ENCODE assay signal across 9 cellular contexts in the genomic region with DNA sequence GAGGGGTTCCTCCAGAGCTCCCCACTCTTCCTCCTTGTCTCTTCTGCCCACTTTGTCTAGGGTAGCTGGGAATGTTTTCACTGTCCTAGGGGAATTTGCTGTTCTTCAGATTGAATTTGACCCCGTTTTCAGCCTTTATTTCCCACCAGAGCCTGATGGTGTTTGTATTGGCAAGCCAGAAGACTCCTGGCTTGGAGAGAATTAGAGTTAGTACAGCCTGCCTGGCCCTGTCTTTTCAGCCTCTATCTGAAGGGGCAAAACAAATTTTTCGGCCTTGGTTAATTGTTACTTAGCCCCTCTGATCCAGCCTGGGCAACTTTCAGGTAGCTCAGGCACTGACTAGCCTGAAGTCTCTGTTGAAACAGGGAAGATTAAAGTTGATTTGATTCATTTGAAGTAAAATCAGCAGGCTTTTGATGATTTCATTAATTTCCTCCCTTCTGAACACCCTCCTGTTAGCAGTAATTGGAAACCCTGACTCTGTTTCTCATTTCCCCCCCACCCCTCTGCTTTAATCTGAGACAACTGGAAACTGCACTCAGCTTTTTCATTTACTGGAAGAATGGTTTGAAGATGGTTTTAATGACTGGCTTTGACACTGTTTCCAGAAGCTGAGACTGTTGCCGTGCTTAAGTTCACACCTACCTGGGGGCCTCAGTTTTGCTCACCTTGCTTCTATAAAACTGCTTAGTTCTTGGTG.
DNase-seq lines count a peak whose midpoint lies in the region; ATAC-seq, FAIRE-seq and TF ChIP-seq lines count a peak whose summit lies in the region.
"Had no signal": no experiment of that assay in that cellular context is flagged by ENCODE, and none has a peak within 500 bp of the region (broad histone marks: within the 10 kb centered on the region; RNA-seq: fewer than 3 reads in every experiment).

No MANE protein-coding gene starts in this region.

- WGBS in mammary epithelial cell (ENCODE audit: low coverage, missing lambda C conversion rate): 100% methylated on average over 3 of the region's 3 CpGs

- H3K4me3 ChIP-seq in breast epithelium (no peak overlapping the region), mammary epithelial cell (replicated peaks in 1 of 3; ENCODE audit: insufficient read depth in 1 of 3, low read depth in 2 of 3, low read length in 3 of 3) (no peak overlapping the region), osteoblast (ENCODE audit: insufficient read depth, low read length) (no peak overlapping the region)

- H3K27ac ChIP-seq in breast epithelium (peak overlapping the region; percentile 75 to 79), mammary epithelial cell (ENCODE audit: insufficient read depth, low read depth, low read length) (no peak overlapping the region), osteoblast (ENCODE audit: low read depth, low read length) (no peak overlapping the region)

- dilution Hi-C loops in mammary epithelial cell (cut with HindIII; ENCODE audit: low sequenced_read_pairs): no loop called here

- H4K20me1 ChIP-seq in mammary epithelial cell (ENCODE audit: insufficient read depth, low read length) (no peaks in the 10 kb centered on the region), osteoblast (ENCODE audit: insufficient read depth, low read length) (peaks cover 52% of the 10 kb centered on the region)

- CTCF ChIA-PET in mammary epithelial cell (lab: Charles Lee; ENCODE audit: low non-redundant PET): no interaction called here

- H3K4me1 ChIP-seq in breast epithelium (peaks cover 13 to 23% of the 10 kb centered on the region in 2 donors), mammary epithelial cell (ENCODE audit: insufficient read depth, low read length) (no peaks in the 10 kb centered on the region), osteoblast (ENCODE audit: insufficient read depth, low read length) (peaks cover 19% of the 10 kb centered on the region)

- H3K9ac ChIP-seq in mammary epithelial cell (ENCODE audit: insufficient read depth, low read length): no peak overlapping the region

- in situ Hi-C loops in mammary epithelial cell (cut with MboI; ENCODE audit: low sequenced_read_pairs in 2 of 2): no loop called here

- H3K27me3 ChIP-seq in breast epithelium (no peaks in the 10 kb centered on the region), mammary epithelial cell (ENCODE audit: insufficient read depth, low read length) (no peaks in the 10 kb centered on the region), osteoblast (ENCODE audit: insufficient read depth, low read length) (no peaks in the 10 kb centered on the region)

- peaks cover 11% of the 10 kb centered on the region for H3K36me3 Mint-ChIP-seq in central memory CD8-positive, alpha-beta T cell (ENCODE audit: insufficient read depth)

- ATAC-seq in central memory CD8-positive, alpha-beta T cell (replicated peaks; ENCODE audit: extremely low read depth, poor library complexity, severe bottlenecking): no peak
- ATAC-seq in GM18511 (IDR thresholded peaks at IDR 0.05; ENCODE audit: unreplicated experiment): no peak

- peak overlapping the region; percentile 17 for H3K4me3 Mint-ChIP-seq in central memory CD8-positive, alpha-beta T cell

- H3K4me2 ChIP-seq in mammary epithelial cell (ENCODE audit: insufficient read depth, low read depth, low read length) (no peak overlapping the region), osteoblast (ENCODE audit: insufficient read depth, low read length) (no peak overlapping the region)

- no peaks in the 10 kb centered on the region for H3K9me3 ChIP-seq in breast epithelium
- H3K9me3 ChIP-seq in mammary epithelial cell (replicated peaks; ENCODE audit: insufficient read depth, low read length): no peaks in the 10 kb centered on the region
- no peaks in the 10 kb centered on the region for H3K9me3 ChIP-seq in osteoblast (ENCODE audit: low read depth, low read length)

- H3K79me2 ChIP-seq in mammary epithelial cell (ENCODE audit: insufficient read depth, low read length): peaks cover 90% of the 10 kb centered on the region
- H3K79me2 ChIP-seq in osteoblast (ENCODE audit: insufficient read depth, low read length): peaks cover 71% of the 10 kb centered on the region

- peak; percentile 23 for FAIRE-seq in urothelium cell line (lab: Jason Lieb, UNC)

- DNase-seq in breast epithelium (ENCODE audit: low spot score in 2 of 2): no peak
- DNase-seq in mammary epithelial cell: no peak
- no peak for DNase-seq in central memory CD8-positive, alpha-beta T cell (ENCODE audit: low spot score in 2 of 2)
- DNase-seq in osteoblast (ENCODE audit: insufficient read length, low spot score, missing footprints): peak; percentile 56
- DNase-seq in urothelium cell line (ENCODE audit: low spot score): no peak
- no peak for DNase-seq in NOMO-1 (lab: John Stamatoyannopoulos, UW; ENCODE audit: unreplicated experiment in 2 of 2)
- no peak for DNase-seq in dedifferentiated amniotic fluid mesenchymal stem cell (ENCODE audit: extremely low spot score)
- DNase-seq: effector memory CD4-positive, alpha-beta T cell had no signal

- H2AFZ ChIP-seq in mammary epithelial cell (ENCODE audit: low read depth, low read length) (no peak overlapping the region), osteoblast (ENCODE audit: low read length) (no peak overlapping the region)

- H3K36me3 ChIP-seq in breast epithelium: no peaks in the 10 kb centered on the region
- H3K36me3 ChIP-seq in mammary epithelial cell (ENCODE audit: insufficient read depth, low read length): peaks cover 2% of the 10 kb centered on the region
- H3K36me3 ChIP-seq in osteoblast (ENCODE audit: insufficient read depth, low read length): peaks cover 5% of the 10 kb centered on the region

- intact Hi-C loops in breast epithelium (cut with DNase I; ENCODE audit: low total_unique reads) (loop anchor here (10.0 kb wide), 1 partner anchor 60 kb away; a partner anchor contains a TSS), mammary epithelial cell (cut with micrococcal nuclease) (no loop called here)

- H3K27me3 Mint-ChIP-seq in central memory CD8-positive, alpha-beta T cell: no peaks in the 10 kb centered on the region

- no peak for TF ChIP-seq POLR2A in breast epithelium (IDR thresholded peaks at IDR 0.05)

- no TSS peak for BruUV-seq in mammary epithelial cell (replicated peaks; lab: Mats Ljungman, UMichigan)

- TF ChIP-seq CTCF in breast epithelium (IDR thresholded peaks at IDR 0.05) (no peak), mammary epithelial cell (conservative IDR thresholded peaks at IDR 0.05 in 1 of 2, IDR thresholded peaks at IDR 0.05 in 1 of 2; ENCODE audit: extremely low read depth in 1 of 2, insufficient read depth in 1 of 2, low read depth in 1 of 2, low read length in 2 of 2) (no peak), osteoblast (IDR thresholded peaks at IDR 0.05; ENCODE audit: extremely low read depth, low read depth, low read length) (no peak)

- H3K27ac Mint-ChIP-seq in central memory CD8-positive, alpha-beta T cell (ENCODE audit: low read depth): peak overlapping the region; percentile 59

- H3K9me3 Mint-ChIP-seq in central memory CD8-positive, alpha-beta T cell: no peaks in the 10 kb centered on the region

- peaks cover 72% of the 10 kb centered on the region for H3K4me1 Mint-ChIP-seq in central memory CD8-positive, alpha-beta T cell

Comparison
In these comparisons a context has a peak if more than half of its experiments do, and no peak if none do; other contexts are left out.
1. H3K27ac ChIP-seq: peak in breast epithelium (2 of 2); none in mammary epithelial cell (single experiment) and osteoblast (single experiment).